ENCODE assay signal across 30 cellular contexts in the genomic region with DNA sequence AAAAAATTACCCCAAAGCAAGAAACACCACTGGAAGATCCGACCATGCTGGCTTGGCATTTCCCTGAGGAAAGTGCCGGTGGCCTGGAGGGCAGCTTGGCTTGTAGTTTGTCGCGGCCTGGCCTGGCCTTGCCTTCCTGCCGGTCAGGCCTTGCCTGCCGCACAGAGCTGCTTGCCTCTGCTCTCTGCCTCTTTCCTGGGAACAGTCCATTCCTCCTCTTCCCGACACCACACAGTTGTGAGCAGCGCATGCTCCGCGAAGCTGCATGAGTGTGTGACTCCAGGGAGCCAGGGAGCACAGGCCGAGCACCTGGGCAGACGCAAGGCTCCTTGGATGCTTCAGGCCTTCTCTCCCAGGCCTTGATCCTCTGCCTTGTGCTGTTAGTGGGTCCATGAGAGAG.
"Had no signal": no experiment of that assay in that cellular context is flagged by ENCODE, and none has a peak within 500 bp of the region (broad histone marks: within the 10 kb centered on the region; RNA-seq: fewer than 3 reads in every experiment).

No MANE protein-coding gene starts in this region.

- DNase-seq: naive thymus-derived CD4-positive, alpha-beta T cell; natural killer cell; nucleus accumbens; ovary; psoas muscle; spleen; stimulated activated CD4-positive, alpha-beta T cell treated with anti-CD3 and anti-CD28 coated beads, Interleukin-12 subunit alpha, Interleukin-12 subunit beta, amount 100 ng/mL, for 4 hours; stimulated activated CD4-positive, alpha-beta T cell treated with anti-CD3 and anti-CD28 coated beads, Interleukin-1b, Interleukin-23, amount 100 ng/mL, for 48 hours; stimulated activated CD4-positive, alpha-beta T cell treated with anti-CD3 and anti-CD28 coated beads, Interleukin-4, amount 100 ng/mL, for 1 hour; stimulated activated CD4-positive, alpha-beta T cell treated with anti-CD3 and anti-CD28 coated beads, Interleukin-4, amount 100 ng/mL, for 4 hours; stimulated activated CD8-positive, alpha-beta memory T cell treated with anti-CD3 and anti-CD28 coated beads, Interleukin-4, amount 100 ng/mL, for 48 hours; stimulated activated naive CD4-positive, alpha-beta T cell; stimulated activated naive CD8-positive, alpha-beta T cell treated with anti-CD3 and anti-CD28 coated beads, Interleukin-15, amount 100 ng/mL, for 72 hours; stimulated activated naive CD8-positive, alpha-beta T cell treated with anti-CD3 and anti-CD28 coated beads, Interleukin-15, Interleukin-2, amounts not matched to agents 100 U/mL and 50 U/mL, for 24 hours; substantia nigra; testis; tibial artery; transverse colon; upper lobe of left lung had no signal

- H3K4me3 ChIP-seq: neural progenitor cell, ovary, psoas muscle, skin epidermis, smooth muscle cell, spleen, suprapubic skin, testis, tibial artery, transverse colon, upper lobe of left lung, vagina had no signal

- ATAC-seq: naive thymus-derived CD4-positive, alpha-beta T cell; natural killer cell; psoas muscle; right cardiac atrium; sciatic nerve; stimulated activated memory B cell treated with anti-CD40 and anti-IgM and Interleukin-4, amounts not matched to agents 10 μg/mL and 1 μg/mL and 100 μg/mL, for 72 hours; stimulated activated naive CD8-positive, alpha-beta T cell treated with anti-CD3 and anti-CD28 coated beads, Interleukin-15, amount 100 ng/mL, for 72 hours; stimulated activated naive CD8-positive, alpha-beta T cell treated with anti-CD3 and anti-CD28 coated beads, Interleukin-15, Interleukin-2, amounts not matched to agents 100 U/mL and 50 U/mL, for 24 hours had no signal

- H3K36me3 ChIP-seq: neural progenitor cell, neutrophil, ovary had no signal

- H3K27ac ChIP-seq: neural progenitor cell, neutrophil, ovary, parathyroid adenoma, psoas muscle, skin epidermis, spleen, suprapubic skin, testis, tibial artery, transverse colon, upper lobe of left lung, vagina had no signal

- FAIRE-seq: urothelium cell line had no signal

- H3K27me3 ChIP-seq: neural progenitor cell, ovary, suprapubic skin, testis, tibial artery, transverse colon, upper lobe of left lung, vagina had no signal

- H3K4me2 ChIP-seq: neural progenitor cell, smooth muscle cell had no signal

- H3K9ac ChIP-seq: neural progenitor cell, parathyroid adenoma had no signal

- H2AFZ ChIP-seq: neural progenitor cell, parathyroid adenoma had no signal

- H3K79me2 ChIP-seq: parathyroid adenoma had no signal

- H3K4me1 ChIP-seq: neural progenitor cell, parathyroid adenoma, psoas muscle, tibial artery, transverse colon, upper lobe of left lung, vagina had no signal

- H3K9me3 ChIP-seq: neutrophil, ovary, psoas muscle, spleen, suprapubic skin, testis, tibial artery, transverse colon, upper lobe of left lung, vagina had no signal
